Comparison of ENCODE assay signal across 8 cellular contexts in the genomic region with DNA sequence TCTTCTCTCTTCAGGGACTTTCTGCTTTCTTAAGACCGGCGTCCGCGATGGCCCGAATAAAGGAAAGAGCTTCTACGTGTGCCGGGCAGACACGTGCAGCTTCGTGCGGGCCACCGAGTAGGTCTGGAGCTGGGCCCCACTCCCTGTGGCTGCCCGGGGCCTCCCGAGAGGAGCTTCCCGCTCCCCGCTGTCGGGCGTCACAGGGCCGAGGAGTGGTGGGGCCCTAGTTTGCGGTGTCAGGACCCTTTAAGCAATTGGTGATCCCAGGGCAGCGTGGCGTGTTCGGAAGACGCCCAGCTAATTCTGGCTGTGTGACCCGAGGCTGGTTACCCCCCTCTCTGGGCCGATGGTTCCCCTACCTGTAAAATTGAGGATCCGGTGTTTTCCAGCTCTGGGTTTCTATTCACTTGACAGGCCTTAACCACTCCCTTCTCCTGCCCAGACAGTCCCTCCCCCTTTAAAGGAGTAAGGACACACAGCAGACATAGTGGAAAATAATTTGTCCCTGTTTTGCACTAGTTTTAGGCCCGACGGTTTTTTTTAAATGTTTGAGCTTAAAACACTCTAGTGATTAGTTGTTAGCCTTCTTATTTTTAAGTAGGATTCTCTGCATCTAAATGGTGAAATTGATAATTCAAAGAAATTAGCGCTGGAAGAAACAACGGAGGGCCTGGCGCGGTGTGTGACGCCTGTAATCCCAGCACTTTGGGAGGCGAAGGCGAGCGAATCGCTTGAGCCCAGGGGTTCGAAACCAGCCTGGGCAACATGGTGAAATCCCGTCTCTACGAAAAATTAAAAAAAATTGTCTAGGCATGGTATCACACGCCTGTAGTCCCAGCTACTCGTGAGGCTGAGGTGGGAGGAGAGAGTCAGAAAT.
DNase-seq lines count a peak whose midpoint lies in the region; ATAC-seq and TF ChIP-seq lines count a peak whose summit lies in the region.

No MANE protein-coding gene starts in this region.

- ATAC-seq in GM18517 (IDR thresholded peaks at IDR 0.05; ENCODE audit: unreplicated experiment): peak; percentile 2
- peak; percentile 1 for ATAC-seq in HG03103 (IDR thresholded peaks at IDR 0.05; ENCODE audit: low read depth, unreplicated experiment)
- peak; percentile 31 for ATAC-seq in RWPE2 (ENCODE audit: low read depth)

- H3K27ac ChIP-seq in RWPE2 (ENCODE audit: poor library complexity, severe bottlenecking) (peak overlapping the region; percentile 75), muscle layer of colon (ENCODE audit: low read depth, low read length) (peak overlapping the region; percentile 67)

- DNase-seq in COLO668 (lab: John Stamatoyannopoulos, UW; ENCODE audit: unreplicated experiment) (peak; percentile 53), RWPE2 (ENCODE audit: low spot score) (no peak), epidermal melanocyte (ENCODE audit: insufficient read length, low spot score) (peak; percentile 37), inferior parietal cortex (ENCODE audit: extremely low spot score) (no peak), NK-92 (lab: John Stamatoyannopoulos, UW; ENCODE audit: unreplicated experiment) (no peak)

- H3K4me3 ChIP-seq in RWPE2 (ENCODE audit: severe bottlenecking): peak overlapping the region; percentile 64
- H3K4me3 ChIP-seq in muscle layer of colon (ENCODE audit: low read depth in 1 of 2, low read length in 2 of 2): peak overlapping the region; percentile 73 to 90

- H3K4me1 ChIP-seq in RWPE2 (ENCODE audit: insufficient read depth, poor library complexity, severe bottlenecking): peaks cover 10% of the 10 kb centered on the region
- peaks cover 5% of the 10 kb centered on the region for H3K4me1 ChIP-seq in muscle layer of colon (ENCODE audit: insufficient read depth, low read length)

- H3K36me3 ChIP-seq in RWPE2 (ENCODE audit: low read depth): peaks cover 34% of the 10 kb centered on the region
- H3K36me3 ChIP-seq in muscle layer of colon (ENCODE audit: insufficient read depth, low read length): no peaks in the 10 kb centered on the region

- H3K9me3 ChIP-seq in RWPE2 (ENCODE audit: severe bottlenecking): no peaks in the 10 kb centered on the region
- no peaks in the 10 kb centered on the region for H3K9me3 ChIP-seq in muscle layer of colon (ENCODE audit: low read length)

- TF ChIP-seq CTCF in RWPE2 (IDR thresholded peaks at IDR 0.05; ENCODE audit: poor library complexity, severe bottlenecking): no peak

- H3K27me3 ChIP-seq in RWPE2 (ENCODE audit: insufficient read depth, poor library complexity, severe bottlenecking) (no peaks in the 10 kb centered on the region), muscle layer of colon (ENCODE audit: control insufficient read depth in 1 of 2, insufficient read depth in 2 of 2, low read length in 2 of 2) (no peaks in the 10 kb centered on the region)

- peak overlapping the region; percentile 27 for H3K9ac ChIP-seq in muscle layer of colon (ENCODE audit: low read length)

Comparison
In these comparisons a context has a peak if more than half of its experiments do, and no peak if none do; other contexts are left out.
1. DNase-seq: peak in COLO668 (single experiment) and epidermal melanocyte (single experiment); none in RWPE2 (single experiment), inferior parietal cortex (single experiment) and NK-92 (single experiment).
2. Peak in every context shown above with its lines, with median percentiles within 50 percentile points of each other: ATAC-seq.